18 cellular contexts compared by ENCODE assay signal in the genomic region with DNA sequence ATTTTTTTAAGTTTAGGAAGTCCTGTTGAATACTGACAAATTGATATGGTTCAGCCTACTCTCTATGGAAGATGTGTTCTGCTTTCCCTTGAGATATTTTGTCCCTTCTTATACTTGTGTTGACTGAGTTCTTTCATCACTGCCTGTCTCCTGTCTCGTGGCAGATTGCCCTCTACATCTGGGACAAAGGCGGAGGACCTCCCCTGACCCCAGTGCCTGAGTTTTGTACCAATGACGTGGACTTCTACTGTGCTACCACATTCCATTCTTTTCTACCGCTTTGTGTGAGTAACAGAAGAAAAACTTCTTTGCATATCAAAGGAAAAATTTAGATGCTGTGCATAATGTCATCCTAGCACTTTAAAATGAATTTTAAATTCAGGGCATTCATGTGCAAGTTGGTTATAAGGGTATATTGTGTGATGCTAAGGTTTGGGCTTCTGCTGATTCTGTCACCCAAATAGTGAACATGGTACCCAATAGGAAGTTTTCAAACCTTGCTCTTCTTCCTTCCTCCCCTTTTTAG.
DNase-seq lines count a peak whose midpoint lies in the region; ATAC-seq and TF ChIP-seq lines count a peak whose summit lies in the region.
"Had no signal": no experiment of that assay in that cellular context is flagged by ENCODE, and none has a peak within 500 bp of the region (broad histone marks: within the 10 kb centered on the region; RNA-seq: fewer than 3 reads in every experiment).

No MANE protein-coding gene starts in this region.

- no peaks in the 10 kb centered on the region; the same call in 1 of the 2 replicates for H3K36me3 ChIP-seq in HAP-1 (replicated peaks)

- H3K27me3 ChIP-seq in HAP-1 (ENCODE audit: low read depth) = no peaks in the 10 kb centered on the region
- H3K27me3 ChIP-seq: SJSA1 had no signal

- ATAC-seq in left ventricle myocardium superior = peak; percentile 90
- no peak for ATAC-seq in GM18520 (IDR thresholded peaks at IDR 0.05; ENCODE audit: unreplicated experiment)
- no peak for ATAC-seq in activated CD4-positive, CD25-positive, alpha-beta regulatory T cell treated with anti-CD3 and anti-CD28 coated beads, Interleukin-2, amount 50 U/mL, for 24 hours
- ATAC-seq: PC-3 had no signal

- H3K9me3 ChIP-seq in HAP-1 = no peaks in the 10 kb centered on the region
- H3K9me3 ChIP-seq: SJSA1 had no signal

- H3K27me3 Mint-ChIP-seq in chondrocyte (ENCODE audit: low read depth) = no peaks in the 10 kb centered on the region
- H3K27me3 Mint-ChIP-seq: B cell; CD4-positive, CD25-positive, alpha-beta regulatory T cell had no signal

- no peak overlapping the region for H3K4me3 Mint-ChIP-seq in chondrocyte (ENCODE audit: unreplicated experiment)
- H3K4me3 Mint-ChIP-seq: B cell; CD4-positive, CD25-positive, alpha-beta regulatory T cell had no signal

- TF ChIP-seq CTCF in AG10803 (conservative IDR thresholded peaks at IDR 0.05; ENCODE audit: low read length) (no peak), chondrocyte (IDR thresholded peaks at IDR 0.05) (no peak)

- H3K9me3 Mint-ChIP-seq in chondrocyte (ENCODE audit: low read depth) = peaks cover 11% of the 10 kb centered on the region

- H3K27ac Mint-ChIP-seq in chondrocyte (ENCODE audit: unreplicated experiment) = peak overlapping the region; percentile 73
- H3K27ac Mint-ChIP-seq: B cell had no signal

- in situ Hi-C loops in HAP-1 (cut with MboI; ENCODE audit: low sequenced_read_pairs) = no loop called here

- intact Hi-C loops in left ventricle myocardium superior (cut with micrococcal nuclease) = no loop called here

- peaks cover 53% of the 10 kb centered on the region for H3K4me1 Mint-ChIP-seq in chondrocyte (ENCODE audit: low read depth)
- H3K4me1 Mint-ChIP-seq: B cell; CD4-positive, CD25-positive, alpha-beta regulatory T cell had no signal

- DNase-seq in AG10803 (ENCODE audit: low read depth) (peak; percentile 66), HAP-1 (ENCODE audit: low spot score in 2 of 2) (peak; percentile 86 to 92), chondrocyte (ENCODE audit: low spot score) (no peak), left ventricle myocardium superior (peak; percentile 38), retina (no peak), NCI-H2227 (lab: John Stamatoyannopoulos, UW; ENCODE audit: unreplicated experiment) (no peak)
- DNase-seq: Caco-2, GM23248, KBM-7, NCI-H2081 treated with DMSO at 0.1 percent for 48 hours, NCI-H510A treated with DMSO at 0.1 percent for 48 hours, NCI-H82, PC-3 had no signal

- peaks cover 14% of the 10 kb centered on the region for H3K4me1 ChIP-seq in HAP-1
- H3K4me1 ChIP-seq: Caco-2, SJSA1 had no signal

- H3K36me3 Mint-ChIP-seq in chondrocyte (ENCODE audit: low read depth) = peaks cover 2% of the 10 kb centered on the region

- no peak overlapping the region for H3K4me3 ChIP-seq in AG10803 (ENCODE audit: low read length)
- no peak overlapping the region for H3K4me3 ChIP-seq in HAP-1
- H3K4me3 ChIP-seq: GM23248, SJSA1 had no signal

Comparison
In these comparisons a context has a peak if more than half of its experiments do, and no peak if none do; other contexts are left out.
1. DNase-seq: peak in AG10803 (single experiment), HAP-1 (2 of 2) and left ventricle myocardium superior (single experiment); none in chondrocyte (single experiment), retina (single experiment) and NCI-H2227 (single experiment).